In the genomic region with DNA sequence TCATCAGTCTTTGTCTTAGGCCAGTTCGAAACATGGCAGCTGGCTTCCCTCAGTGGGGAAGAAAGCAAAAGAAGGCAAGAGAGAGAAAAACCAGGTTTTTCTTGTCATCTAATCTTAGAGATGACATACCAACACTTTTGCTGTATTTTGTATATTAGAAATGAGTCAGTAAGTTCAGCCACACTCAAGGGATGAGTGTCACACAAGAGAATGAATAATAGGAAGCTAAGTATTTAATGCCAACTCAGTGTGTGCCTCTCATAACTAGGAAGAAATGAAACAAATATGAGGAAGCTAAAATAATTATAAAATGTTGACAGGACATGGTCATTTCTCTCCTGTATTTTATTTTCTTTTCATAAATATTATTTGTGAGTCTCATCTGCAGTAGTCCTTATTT, we compare ENCODE assay signal across 24 cellular contexts.
"Had no signal": no experiment of that assay in that cellular context is flagged by ENCODE, and none has a peak within 500 bp of the region (broad histone marks: within the 10 kb centered on the region; RNA-seq: fewer than 3 reads in every experiment).

No MANE protein-coding gene starts in this region.

- H3K36me3 ChIP-seq: esophagus muscularis mucosa, gastroesophageal sphincter, heart left ventricle, left lung, prostate gland, right atrium auricular region, stomach, thyroid gland had no signal

- H3K4me1 ChIP-seq: esophagus muscularis mucosa, foreskin keratinocyte, gastroesophageal sphincter, heart left ventricle, left lung, prostate gland, right atrium auricular region, stomach, thyroid gland had no signal

- H3K79me2 ChIP-seq: hepatocyte had no signal

- H3K4me2 ChIP-seq: hepatocyte, smooth muscle cell had no signal

- H3K27ac ChIP-seq: esophagus muscularis mucosa, foreskin keratinocyte, gastroesophageal sphincter, heart left ventricle, hepatocyte, left lung, prostate gland, right atrium auricular region, stomach, thyroid gland had no signal

- H3K27me3 ChIP-seq: esophagus muscularis mucosa, foreskin keratinocyte, gastroesophageal sphincter, heart left ventricle, hepatocyte, left lung, right atrium auricular region, stomach, thyroid gland had no signal

- H3K9me3 ChIP-seq: esophagus muscularis mucosa, gastroesophageal sphincter, mucosa of descending colon, prostate gland, right atrium auricular region, thyroid gland had no signal

- H2AFZ ChIP-seq: hepatocyte had no signal

- DNase-seq: cortex of kidney; heart left ventricle; kidney; left lung; mesenchymal stem cell; mucosa of descending colon; naive B cell; stimulated activated CD4-positive, alpha-beta T cell treated with anti-CD3 and anti-CD28 coated beads, Interleukin-12 subunit alpha, Interleukin-12 subunit beta, amount 100 ng/mL, for 4 hours; stimulated activated CD4-positive, alpha-beta T cell treated with anti-CD3 and anti-CD28 coated beads, Interleukin-1b, Interleukin-23, amount 100 ng/mL, for 48 hours; stimulated activated CD4-positive, alpha-beta T cell treated with anti-CD3 and anti-CD28 coated beads, Interleukin-4, amount 100 ng/mL, for 24 hours; stimulated activated naive CD4-positive, alpha-beta T cell treated with Interleukin-2 at 50 U/mL for 16 hours; stomach; thyroid gland; trophoblast cell had no signal

- H3K4me3 ChIP-seq: esophagus muscularis mucosa, gastroesophageal sphincter, heart left ventricle, hepatocyte, left lung, mucosa of descending colon, prostate gland, right atrium auricular region, smooth muscle cell, stomach, thyroid gland had no signal

- ATAC-seq: foreskin keratinocyte; gastroesophageal sphincter; heart left ventricle; left lung; mucosa of descending colon; natural killer cell treated with Interleukin-12 subunit alpha and Interleukin-12 subunit beta and Interleukin-15 and Interleukin-18, amount 100 ng/mL, for 72 hours; sciatic nerve; stimulated activated effector memory CD8-positive, alpha-beta T cell treated with anti-CD3 and anti-CD28 coated beads, Interleukin-12 subunit alpha, Interleukin-12 subunit beta, amount 100 ng/mL, for 72 hours had no signal
